ENCODE assay signal across 22 cellular contexts in genomic region chr9:89036862-89037261, GRCh38. TPM values are rescaled to one million over a fixed set of nuclear protein-coding genes. Genes with fewer than 3 reads are reported as not detected.
DNase-seq lines count a peak whose midpoint lies in the region; ATAC-seq lines count a peak whose summit lies in the region.
"Had no signal": no experiment of that assay in that cellular context is flagged by ENCODE, and none has a peak within 500 bp of the region (broad histone marks: within the 10 kb centered on the region; RNA-seq: fewer than 3 reads in every experiment).

No MANE protein-coding gene starts in this region.

- H3K4me1 Mint-ChIP-seq in stimulated activated naive B cell treated with anti-CD40 and anti-IgM and Interleukin-4, amounts not matched to agents 10 μg/mL and 1 μg/mL and 100 μg/mL, for 72 hours: no peaks in the 10 kb centered on the region
- H3K4me1 Mint-ChIP-seq: stimulated activated memory B cell treated with anti-CD40 and anti-IgM and Interleukin-4, amounts not matched to agents 10 μg/mL and 1 μg/mL and 100 μg/mL, for 72 hours had no signal

- H3K9me3 Mint-ChIP-seq in stimulated activated naive B cell treated with anti-CD40 and anti-IgM and Interleukin-4, amounts not matched to agents 10 μg/mL and 1 μg/mL and 100 μg/mL, for 72 hours: peaks cover 0 to 4% of the 10 kb centered on the region in 2 donors
- H3K9me3 Mint-ChIP-seq: activated T-cell treated with anti-CD3 and anti-CD28 coated beads, Interleukin-2, amount 50 U/mL, for 72 hours; effector memory CD8-positive, alpha-beta T cell; stimulated activated memory B cell treated with anti-CD40 and anti-IgM and Interleukin-4, amounts not matched to agents 10 μg/mL and 1 μg/mL and 100 μg/mL, for 72 hours had no signal

- peak; percentile 69 for DNase-seq in Karpas-422
- peak; percentile 71 for DNase-seq in SIG-M5 (lab: John Stamatoyannopoulos, UW)
- peak; percentile 53 for DNase-seq in globus pallidus (ENCODE audit: low spot score)
- DNase-seq in stimulated activated naive B cell treated with anti-CD40 and anti-IgM and Interleukin-4, amounts not matched to agents 10 μg/mL and 1 μg/mL and 100 μg/mL, for 72 hours: no peak
- DNase-seq in NCI-H1417 treated with DMSO at 0.1 percent for 48 hours (lab: John Stamatoyannopoulos, UW): no peak
- DNase-seq: activated CD8-positive, alpha-beta memory T cell treated with anti-CD3 and anti-CD28 coated beads for 24 hours; activated T-cell treated with anti-CD3 and anti-CD28 coated beads, Interleukin-2, amount 50 U/mL, for 72 hours; Caco-2; effector memory CD8-positive, alpha-beta T cell; mammary epithelial cell; naive B cell; NCI-H2029; NCI-H446; SHP77; thyroid gland had no signal

- H3K27ac ChIP-seq in Karpas-422 (ENCODE audit: low read length): no peak overlapping the region
- H3K27ac ChIP-seq: heart right ventricle, thyroid gland had no signal

- no peak overlapping the region for H3K4me2 ChIP-seq in Karpas-422 (ENCODE audit: low read depth, low read length, poor library complexity, severe bottlenecking)

- ATAC-seq in stimulated activated naive B cell treated with anti-CD40 and anti-IgM and Interleukin-4, amounts not matched to agents 10 μg/mL and 1 μg/mL and 100 μg/mL, for 72 hours (replicated peaks): peak; percentile 52 to 64
- ATAC-seq in HG03378 (IDR thresholded peaks at IDR 0.05; ENCODE audit: unreplicated experiment) (no peak), HG03280 (IDR thresholded peaks at IDR 0.05; ENCODE audit: unreplicated experiment) (no peak)
- ATAC-seq: activated CD4-positive, CD25-positive, alpha-beta regulatory T cell treated with anti-CD3 and anti-CD28 coated beads, Interleukin-2, amount 50 U/mL, for 24 hours; activated naive CD4-positive, alpha-beta T cell treated with anti-CD3 and anti-CD28 coated beads, Interleukin-2, amount 50 U/mL, for 72 hours; activated T-cell treated with anti-CD3 and anti-CD28 coated beads, Interleukin-2, amount 50 U/mL, for 72 hours; effector memory CD8-positive, alpha-beta T cell; sciatic nerve; stimulated activated memory B cell treated with anti-CD40 and anti-IgM and Interleukin-4, amounts not matched to agents 10 μg/mL and 1 μg/mL and 100 μg/mL, for 72 hours had no signal

- no peak overlapping the region for H3K4me3 ChIP-seq in Karpas-422 (ENCODE audit: low read length)
- H3K4me3 ChIP-seq: heart right ventricle, thyroid gland had no signal

- no peak overlapping the region for H3K9ac ChIP-seq in Karpas-422 (ENCODE audit: low read length)

- peaks cover 20% of the 10 kb centered on the region for H3K4me1 ChIP-seq in Karpas-422 (ENCODE audit: low read length)
- H3K4me1 ChIP-seq: Caco-2 had no signal

- no peak overlapping the region for H3K4me3 Mint-ChIP-seq in stimulated activated naive B cell treated with anti-CD40 and anti-IgM and Interleukin-4, amounts not matched to agents 10 μg/mL and 1 μg/mL and 100 μg/mL, for 72 hours
- H3K4me3 Mint-ChIP-seq: activated T-cell treated with anti-CD3 and anti-CD28 coated beads, Interleukin-2, amount 50 U/mL, for 72 hours; effector memory CD8-positive, alpha-beta T cell; naive B cell; stimulated activated memory B cell treated with anti-CD40 and anti-IgM and Interleukin-4, amounts not matched to agents 10 μg/mL and 1 μg/mL and 100 μg/mL, for 72 hours had no signal

- no peaks in the 10 kb centered on the region for H3K36me3 ChIP-seq in Karpas-422 (ENCODE audit: insufficient read depth, low read length)
- H3K36me3 ChIP-seq: heart right ventricle, thyroid gland had no signal

- no peaks in the 10 kb centered on the region for H4K20me1 ChIP-seq in Karpas-422 (ENCODE audit: insufficient read depth, low read depth, low read length)

- H3K27me3 Mint-ChIP-seq in stimulated activated naive B cell treated with anti-CD40 and anti-IgM and Interleukin-4, amounts not matched to agents 10 μg/mL and 1 μg/mL and 100 μg/mL, for 72 hours: peaks cover 6 to 13% of the 10 kb centered on the region in 2 donors
- H3K27me3 Mint-ChIP-seq: stimulated activated memory B cell treated with anti-CD40 and anti-IgM and Interleukin-4, amounts not matched to agents 10 μg/mL and 1 μg/mL and 100 μg/mL, for 72 hours had no signal

- no peaks in the 10 kb centered on the region for H3K36me3 Mint-ChIP-seq in stimulated activated naive B cell treated with anti-CD40 and anti-IgM and Interleukin-4, amounts not matched to agents 10 μg/mL and 1 μg/mL and 100 μg/mL, for 72 hours
- H3K36me3 Mint-ChIP-seq: naive B cell; stimulated activated memory B cell treated with anti-CD40 and anti-IgM and Interleukin-4, amounts not matched to agents 10 μg/mL and 1 μg/mL and 100 μg/mL, for 72 hours had no signal

- H2AFZ ChIP-seq in Karpas-422 (ENCODE audit: low read length): no peak overlapping the region

- H3K27me3 ChIP-seq in Karpas-422 (ENCODE audit: low read length): peaks cover 11% of the 10 kb centered on the region; the same call in 1 of the 2 replicates
- H3K27me3 ChIP-seq: heart right ventricle, thyroid gland had no signal

- H3K27ac Mint-ChIP-seq in stimulated activated naive B cell treated with anti-CD40 and anti-IgM and Interleukin-4, amounts not matched to agents 10 μg/mL and 1 μg/mL and 100 μg/mL, for 72 hours: no peak overlapping the region
- H3K27ac Mint-ChIP-seq: activated naive CD4-positive, alpha-beta T cell treated with anti-CD3 and anti-CD28 coated beads, Interleukin-2, amount 50 U/mL, for 72 hours; activated T-cell treated with anti-CD3 and anti-CD28 coated beads, Interleukin-2, amount 50 U/mL, for 72 hours; effector memory CD8-positive, alpha-beta T cell; stimulated activated memory B cell treated with anti-CD40 and anti-IgM and Interleukin-4, amounts not matched to agents 10 μg/mL and 1 μg/mL and 100 μg/mL, for 72 hours had no signal

- H3K9me3 ChIP-seq in Karpas-422 (ENCODE audit: low read length): no peaks in the 10 kb centered on the region
- H3K9me3 ChIP-seq: Caco-2, heart right ventricle, thyroid gland had no signal

- H3K79me2 ChIP-seq in Karpas-422 (ENCODE audit: low read length): no peaks in the 10 kb centered on the region

- no peaks in the 10 kb centered on the region for H3K9me2 ChIP-seq in Karpas-422 (replicated peaks; ENCODE audit: insufficient read depth, low read length)

RNA-seq across cellular contexts. Expression of gene S1PR3, which starts 45.6 kb away (rescaled TPM):
- not detected in 2 replicates for total RNA-seq in Karpas-422 (2014; rRNA removed; shearing (Covaris generic); ENCODE audit: low replicate concordance)

Comparison
In these comparisons a context has a peak if more than half of its experiments do, and no peak if none do; other contexts are left out.
1. DNase-seq: peak in Karpas-422 (single experiment), SIG-M5 (single experiment) and globus pallidus (single experiment); none in stimulated activated naive B cell treated with anti-CD40 and anti-IgM and Interleukin-4, amounts not matched to agents 10 μg/mL and 1 μg/mL and 100 μg/mL, for 72 hours (single experiment) and NCI-H1417 treated with DMSO at 0.1 percent for 48 hours (single experiment).
2. ATAC-seq: peak in stimulated activated naive B cell treated with anti-CD40 and anti-IgM and Interleukin-4, amounts not matched to agents 10 μg/mL and 1 μg/mL and 100 μg/mL, for 72 hours (2 of 2); none in HG03378 (single experiment) and HG03280 (single experiment).